27 cellular contexts compared by ENCODE assay signal in genomic region chr3:127194601-127195187, GRCh38. TPM values are rescaled to one million over a fixed set of nuclear protein-coding genes. Genes with fewer than 3 reads are reported as not detected.
DNase-seq lines count a peak whose midpoint lies in the region; TF ChIP-seq lines count a peak whose summit lies in the region.
"Had no signal": no experiment of that assay in that cellular context is flagged by ENCODE, and none has a peak within 500 bp of the region (broad histone marks: within the 10 kb centered on the region; RNA-seq: fewer than 3 reads in every experiment).

No MANE protein-coding gene starts in this region.

- TF ChIP-seq POLR2A in esophagus muscularis mucosa (IDR thresholded peaks at IDR 0.05; ENCODE audit: low read depth) = no peak

- intact Hi-C loops in esophagus muscularis mucosa (cut with DNase I) = no loop called here

- H3K9me3 ChIP-seq in esophagus muscularis mucosa = peaks cover 0 to 13% (median 0%) of the 10 kb centered on the region in 4 donors
- H3K9me3 ChIP-seq: HAP-1, MG63, SJSA1 had no signal

- no peak overlapping the region for H3K27ac ChIP-seq in esophagus muscularis mucosa (replicated peaks in 1 of 4)
- H3K27ac ChIP-seq: GM23248, SJSA1 had no signal

- H3K4me3 Mint-ChIP-seq in immature natural killer cell = no peak overlapping the region
- no peak overlapping the region for H3K4me3 Mint-ChIP-seq in activated CD4-positive, alpha-beta memory T cell treated with anti-CD3 and anti-CD28 coated beads, Interleukin-2, amount 10 ng/mL, durations not matched to agents 7 days and 5 days
- H3K4me3 Mint-ChIP-seq: CD14-positive monocyte, HFFc6 had no signal

- no peak overlapping the region for H3K4me3 ChIP-seq in H7 (ENCODE audit: insufficient read depth, low read depth, low read length)
- H3K4me3 ChIP-seq in esophagus muscularis mucosa = no peak overlapping the region
- H3K4me3 ChIP-seq: GM23248, HAP-1, MG63, SJSA1 had no signal

- WGBS in esophagus muscularis mucosa = 85% methylated on average over 8 of the region's 8 CpGs

- H3K27me3 Mint-ChIP-seq in immature natural killer cell (ENCODE audit: low read depth in 3 of 3) = peaks cover 0 to 11% (median 6%) of the 10 kb centered on the region in 3 donors
- peaks cover 3% of the 10 kb centered on the region for H3K27me3 Mint-ChIP-seq in activated CD4-positive, alpha-beta memory T cell treated with anti-CD3 and anti-CD28 coated beads, Interleukin-2, amount 10 ng/mL, durations not matched to agents 7 days and 5 days

- no peaks in the 10 kb centered on the region for H3K9me3 Mint-ChIP-seq in immature natural killer cell
- peaks cover 4% of the 10 kb centered on the region for H3K9me3 Mint-ChIP-seq in activated CD4-positive, alpha-beta memory T cell treated with anti-CD3 and anti-CD28 coated beads, Interleukin-2, amount 10 ng/mL, durations not matched to agents 7 days and 5 days

- peak; percentile 25 for DNase-seq in H7
- DNase-seq in esophagus muscularis mucosa (ENCODE audit: extremely low spot score) = peak; percentile 91
- DNase-seq in mucosa of gallbladder (ENCODE audit: low spot score) = peak; percentile 4
- DNase-seq in immature natural killer cell = no peak
- DNase-seq in activated CD4-positive, alpha-beta memory T cell treated with anti-CD3 and anti-CD28 coated beads, Interleukin-2, amount 10 ng/mL, durations not matched to agents 7 days and 5 days = no peak
- no peak for DNase-seq in activated T-cell treated with anti-CD3 and anti-CD28 coated beads, Interleukin-2, amount 50 U/mL, for 48 hours
- DNase-seq in NCI-H345 (lab: John Stamatoyannopoulos, UW) = no peak
- DNase-seq: CD8-positive, alpha-beta memory T cell; DMS153; DND-41; GM23248; HFFc6; KG1; MG63; NCI-H1417; NCI-H1694; NCI-H2029 treated with DMSO at 0.1 percent for 48 hours; NCI-H2227 treated with DMSO at 0.1 percent for 48 hours; NCI-H510A; NCI-H69; Right ventricle myocardium superior; RPMI8226 had no signal

- no peak overlapping the region for H3K27ac Mint-ChIP-seq in immature natural killer cell
- no peak overlapping the region for H3K27ac Mint-ChIP-seq in activated CD4-positive, alpha-beta memory T cell treated with anti-CD3 and anti-CD28 coated beads, Interleukin-2, amount 10 ng/mL, durations not matched to agents 7 days and 5 days
- H3K27ac Mint-ChIP-seq: CD8-positive, alpha-beta memory T cell; HFFc6 had no signal

- no peaks in the 10 kb centered on the region for H3K27me3 ChIP-seq in H7 (ENCODE audit: control insufficient read depth, insufficient read depth, low read length)
- peaks cover 0 to 22% (median 0%) of the 10 kb centered on the region in 4 donors for H3K27me3 ChIP-seq in esophagus muscularis mucosa
- H3K27me3 ChIP-seq: SJSA1 had no signal

- H3K4me1 ChIP-seq in esophagus muscularis mucosa = no peaks in the 10 kb centered on the region
- H3K4me1 ChIP-seq: HAP-1, SJSA1 had no signal

- CTCF ChIA-PET in activated CD4-positive, alpha-beta memory T cell treated with anti-CD3 and anti-CD28 coated beads, Interleukin-2, amount 10 ng/mL, durations not matched to agents 7 days and 5 days (lab: Charles Lee) = no interaction called here

- no peak for TF ChIP-seq EP300 in esophagus muscularis mucosa (IDR thresholded peaks at IDR 0.05)

- H3K4me1 Mint-ChIP-seq in immature natural killer cell = no peaks in the 10 kb centered on the region
- H3K4me1 Mint-ChIP-seq in activated CD4-positive, alpha-beta memory T cell treated with anti-CD3 and anti-CD28 coated beads, Interleukin-2, amount 10 ng/mL, durations not matched to agents 7 days and 5 days = no peaks in the 10 kb centered on the region
- H3K4me1 Mint-ChIP-seq: CD14-positive monocyte; CD8-positive, alpha-beta memory T cell had no signal

- POLR2A ChIA-PET in activated CD4-positive, alpha-beta memory T cell treated with anti-CD3 and anti-CD28 coated beads, Interleukin-2, amount 10 ng/mL, durations not matched to agents 7 days and 5 days (lab: Charles Lee) = no interaction called here

- no peak for TF ChIP-seq CTCF in esophagus muscularis mucosa (IDR thresholded peaks at IDR 0.05)

- H3K36me3 ChIP-seq in H7 (replicated peaks; ENCODE audit: control insufficient read depth, insufficient read depth, low read length) = no peaks in the 10 kb centered on the region
- no peaks in the 10 kb centered on the region for H3K36me3 ChIP-seq in esophagus muscularis mucosa
- H3K36me3 ChIP-seq: HAP-1, MG63, SJSA1 had no signal

- H3K36me3 Mint-ChIP-seq in immature natural killer cell = no peaks in the 10 kb centered on the region
- no peaks in the 10 kb centered on the region for H3K36me3 Mint-ChIP-seq in activated CD4-positive, alpha-beta memory T cell treated with anti-CD3 and anti-CD28 coated beads, Interleukin-2, amount 10 ng/mL, durations not matched to agents 7 days and 5 days (ENCODE audit: low read depth)
- H3K36me3 Mint-ChIP-seq: CD14-positive monocyte; CD8-positive, alpha-beta memory T cell had no signal

RNA-seq across cellular contexts. Expression of gene PRR23E, which starts 1.8 kb away (rescaled TPM):
- total RNA-seq in H7 (2014; rRNA removed; shearing (Covaris generic)) = not detected in 2 replicates
- not detected for total RNA-seq in esophagus muscularis mucosa
- total RNA-seq in mucosa of gallbladder = not detected
- polyA plus RNA-seq in immature natural killer cell = not detected
- not detected for total RNA-seq in activated CD4-positive, alpha-beta memory T cell treated with anti-CD3 and anti-CD28 coated beads, Interleukin-2, amount 10 ng/mL, durations not matched to agents 7 days and 5 days
- total RNA-seq: A673; CD8-positive, alpha-beta memory T cell; GM23248; HFFc6; HT1080; Right ventricle myocardium superior; SJSA1 had no signal
- polyA plus RNA-seq: CD14-positive monocyte; CD8-positive, alpha-beta memory T cell; GM23248 had no signal

Comparison
In these comparisons a context has a peak if more than half of its experiments do, and no peak if none do; other contexts are left out.
1. DNase-seq: peak in H7 (single experiment), esophagus muscularis mucosa (single experiment) and mucosa of gallbladder (single experiment); none in immature natural killer cell (0 of 3), activated CD4-positive, alpha-beta memory T cell treated with anti-CD3 and anti-CD28 coated beads, Interleukin-2, amount 10 ng/mL, durations not matched to agents 7 days and 5 days (single experiment), activated T-cell treated with anti-CD3 and anti-CD28 coated beads, Interleukin-2, amount 50 U/mL, for 48 hours (0 of 2) and NCI-H345 (single experiment).